11 cellular contexts compared by ENCODE assay signal in genomic region chr16:68744744-68745280, GRCh38. TPM values are rescaled to one million over a fixed set of nuclear protein-coding genes. Genes with fewer than 3 reads are reported as not detected.
DNase-seq lines count a peak whose midpoint lies in the region; ATAC-seq and TF ChIP-seq lines count a peak whose summit lies in the region.
"Had no signal": no experiment of that assay in that cellular context is flagged by ENCODE, and none has a peak within 500 bp of the region (broad histone marks: within the 10 kb centered on the region; RNA-seq: fewer than 3 reads in every experiment).

No MANE protein-coding gene starts in this region.

- H3K4me1 ChIP-seq in duodenal mucosa (ENCODE audit: control insufficient read depth in 1 of 2, insufficient read depth in 2 of 2, low read length in 2 of 2) (peaks cover 46 to 60% of the 10 kb centered on the region in 2 donors), tibial nerve (peaks cover 0 to 3% (median 0%) of the 10 kb centered on the region in 4 donors), gastroesophageal sphincter (no peaks in the 10 kb centered on the region)

- H3K9me3 ChIP-seq in duodenal mucosa (ENCODE audit: control insufficient read depth in 1 of 2, low read length in 2 of 2) (no peaks in the 10 kb centered on the region), tibial nerve (no peaks in the 10 kb centered on the region), gastroesophageal sphincter (no peaks in the 10 kb centered on the region)
- H3K9me3 ChIP-seq: ovary had no signal

- H3K4me3 Mint-ChIP-seq in nephron: peak overlapping the region in 1 of 3 experiments; percentile 22

- TF ChIP-seq EP300 in tibial nerve (IDR thresholded peaks at IDR 0.05) (no peak), gastroesophageal sphincter (IDR thresholded peaks at IDR 0.05) (no peak)

- no peaks in the 10 kb centered on the region for H3K9me3 Mint-ChIP-seq in nephron

- H3K27me3 Mint-ChIP-seq in nephron (ENCODE audit: low read depth): peaks cover 12% of the 10 kb centered on the region

- TF ChIP-seq CTCF in nephron (IDR thresholded peaks at IDR 0.05; ENCODE audit: unreplicated experiment in 3 of 3) (no peak), tibial nerve (IDR thresholded peaks at IDR 0.05) (no peak), gastroesophageal sphincter (IDR thresholded peaks at IDR 0.05) (no peak)

- peak; percentile 42 for DNase-seq in Daoy (ENCODE audit: low read depth)
- peak; percentile 57 for DNase-seq in NCI-H2107 (lab: John Stamatoyannopoulos, UW)
- no peak for DNase-seq in tibial nerve (ENCODE audit: low spot score in 2 of 2)
- no peak for DNase-seq in posterior vena cava (ENCODE audit: low spot score)
- DNase-seq: NCI-H2227 treated with DMSO at 0.1 percent for 48 hours, ovary, WERI-Rb-1 had no signal

- no peak for TF ChIP-seq POLR2A in tibial nerve (IDR thresholded peaks at IDR 0.05)
- TF ChIP-seq POLR2A in gastroesophageal sphincter (IDR thresholded peaks at IDR 0.05): no peak

- peaks cover 46% of the 10 kb centered on the region for H3K4me1 Mint-ChIP-seq in nephron

- intact Hi-C loops in posterior vena cava (cut with DNase I): no loop called here

- no peaks in the 10 kb centered on the region for H3K36me3 Mint-ChIP-seq in nephron (ENCODE audit: low read depth)

- peak overlapping the region; percentile 57 for H3K27ac ChIP-seq in duodenal mucosa (ENCODE audit: low read depth, low read length)
- H3K27ac ChIP-seq in tibial nerve: peak overlapping the region in 1 of 4 donors; percentile 10
- no peak overlapping the region for H3K27ac ChIP-seq in gastroesophageal sphincter
- H3K27ac ChIP-seq: ovary, WERI-Rb-1 had no signal

- H3K4me3 ChIP-seq in duodenal mucosa (ENCODE audit: low read depth in 1 of 2, low read length in 2 of 2) (peak overlapping the region; percentile 11 to 50), tibial nerve (no peak overlapping the region), gastroesophageal sphincter (no peak overlapping the region)
- H3K4me3 ChIP-seq: ovary had no signal

- peak overlapping the region; percentile 34 to 86 (median 42) for H3K27ac Mint-ChIP-seq in nephron

- peaks cover 3 to 12% of the 10 kb centered on the region in 2 donors for H3K36me3 ChIP-seq in duodenal mucosa (ENCODE audit: control insufficient read depth in 1 of 2, insufficient read depth in 2 of 2, low read length in 2 of 2)
- H3K36me3 ChIP-seq in tibial nerve: no peaks in the 10 kb centered on the region
- no peaks in the 10 kb centered on the region for H3K36me3 ChIP-seq in gastroesophageal sphincter
- H3K36me3 ChIP-seq: ovary, WERI-Rb-1 had no signal

- H3K9ac ChIP-seq in duodenal mucosa (ENCODE audit: low read depth in 1 of 2, low read length in 2 of 2): peak overlapping the region; percentile 38 to 40

- WGBS in tibial nerve, 2 donors: 58 to 67% methylated on average over 11 of the region's 11 CpGs
- WGBS in gastroesophageal sphincter (ENCODE audit: low coverage in 1 of 2), 2 donors: 54 to 71% methylated on average over 3 to 10 of the region's 11 CpGs

- no peak for ATAC-seq in HG02885 (IDR thresholded peaks at IDR 0.05; ENCODE audit: poor library complexity, unreplicated experiment)
- ATAC-seq in gastroesophageal sphincter: no peak

- no peaks in the 10 kb centered on the region for H3K27me3 ChIP-seq in duodenal mucosa (ENCODE audit: control insufficient read depth in 1 of 2, insufficient read depth in 2 of 2, low read length in 2 of 2)
- no peaks in the 10 kb centered on the region for H3K27me3 ChIP-seq in tibial nerve
- H3K27me3 ChIP-seq in gastroesophageal sphincter: peaks cover 9% of the 10 kb centered on the region
- H3K27me3 ChIP-seq: ovary had no signal

RNA-seq across cellular contexts. Expression of gene CDH1, which starts 7.7 kb away (rescaled TPM):
- under 0.01 TPM in 1 of 2 replicates, not detected in the other for total RNA-seq in Daoy (2014; rRNA removed; shearing (Covaris generic))
- 10 to 100 TPM; 17.9 to 32.9 (median 20.2) TPM for total RNA-seq in tibial nerve
- not detected for total RNA-seq in posterior vena cava
- total RNA-seq in gastroesophageal sphincter: 10 to 100 TPM in 1 of 4 donors, 1 to 10 TPM in 1, under 1 TPM in 2; 0.13 to 12.0 (median 1.2) TPM

Comparison
In these comparisons a context has a peak if more than half of its experiments do, and no peak if none do; other contexts are left out.
1. DNase-seq: peak in Daoy (single experiment) and NCI-H2107 (single experiment); none in tibial nerve (0 of 2) and posterior vena cava (single experiment).
2. H3K4me3 ChIP-seq: peak in duodenal mucosa (2 of 2); none in tibial nerve (0 of 4) and gastroesophageal sphincter (0 of 2).